In genomic region chr3:129365296-129365695, GRCh38 we compare ENCODE assay signal across 20 cellular contexts.
"Had no signal": no experiment of that assay in that cellular context is flagged by ENCODE, and none has a peak within 500 bp of the region (broad histone marks: within the 10 kb centered on the region; RNA-seq: fewer than 3 reads in every experiment).

No MANE protein-coding gene starts in this region.

- DNase-seq: activated B cell treated with CpG ODN at 0.5 μM for 24 hours; activated CD4-positive, alpha-beta T cell treated with anti-CD3 and anti-CD28 coated beads for 48 hours; activated CD8-positive, alpha-beta T cell treated with anti-CD3 and anti-CD28 coated beads for 36 hours; activated gamma-delta T cell; activated T-cell treated with anti-CD3 and anti-CD28 coated beads, Interleukin-2, amount 50 U/mL, for 48 hours; dorsolateral prefrontal cortex; endodermal cell; erythroblast; left colon; retina; stimulated activated CD4-positive, alpha-beta T cell treated with anti-CD3 and anti-CD28 coated beads, Interleukin-12 subunit alpha, Interleukin-12 subunit beta, amount 100 ng/mL, for 4 hours; stimulated activated CD4-positive, alpha-beta T cell treated with anti-CD3 and anti-CD28 coated beads, Interleukin-2, amount 100 ng/mL, for 24 hours; T1000; tibial artery had no signal

- H2AFZ ChIP-seq: neural progenitor cell, parathyroid adenoma had no signal

- H3K27me3 ChIP-seq: cardiac muscle cell, dorsolateral prefrontal cortex, neural progenitor cell had no signal

- FAIRE-seq: islet of Langerhans, urothelium cell line had no signal

- H3K9me3 ChIP-seq: tibial artery had no signal

- H3K36me3 ChIP-seq: cardiac muscle cell, neural progenitor cell, tibial artery had no signal

- H3K36me3 Mint-ChIP-seq: activated naive CD4-positive, alpha-beta T cell treated with anti-CD3 and anti-CD28 coated beads, Interleukin-2, amount 50 U/mL, for 72 hours had no signal

- H3K27ac ChIP-seq: cardiac muscle cell, neural progenitor cell, parathyroid adenoma, tibial artery had no signal

- H3K27ac Mint-ChIP-seq: activated B cell treated with CpG ODN at 0.5 μM for 24 hours; activated CD8-positive, alpha-beta T cell treated with anti-CD3 and anti-CD28 coated beads for 36 hours; activated naive CD4-positive, alpha-beta T cell treated with anti-CD3 and anti-CD28 coated beads, Interleukin-2, amount 50 U/mL, for 72 hours; endodermal cell; neural progenitor cell had no signal

- H3K4me1 Mint-ChIP-seq: activated B cell treated with CpG ODN at 0.5 μM for 24 hours had no signal

- H3K9ac ChIP-seq: neural progenitor cell, parathyroid adenoma had no signal

- ATAC-seq: activated CD8-positive, alpha-beta T cell treated with anti-CD3 and anti-CD28 coated beads for 36 hours; activated naive CD4-positive, alpha-beta T cell treated with anti-CD3 and anti-CD28 coated beads, Interleukin-2, amount 50 U/mL, for 72 hours; left colon had no signal

- H3K4me3 ChIP-seq: cardiac muscle cell, dorsolateral prefrontal cortex, neural progenitor cell, tibial artery had no signal

- H3K4me3 Mint-ChIP-seq: activated B cell treated with CpG ODN at 0.5 μM for 24 hours; activated CD8-positive, alpha-beta T cell treated with anti-CD3 and anti-CD28 coated beads for 36 hours; endodermal cell; neural progenitor cell had no signal

- H3K9me3 Mint-ChIP-seq: activated CD8-positive, alpha-beta T cell treated with anti-CD3 and anti-CD28 coated beads for 36 hours; activated naive CD4-positive, alpha-beta T cell treated with anti-CD3 and anti-CD28 coated beads, Interleukin-2, amount 50 U/mL, for 72 hours had no signal

- H3K4me2 ChIP-seq: neural progenitor cell had no signal

- H3K4me1 ChIP-seq: tibial artery had no signal

- H3K27me3 Mint-ChIP-seq: activated B cell treated with CpG ODN at 0.5 μM for 24 hours; activated CD8-positive, alpha-beta T cell treated with anti-CD3 and anti-CD28 coated beads for 36 hours had no signal
